1 cellular context compared by ENCODE assay signal in the genomic region with DNA sequence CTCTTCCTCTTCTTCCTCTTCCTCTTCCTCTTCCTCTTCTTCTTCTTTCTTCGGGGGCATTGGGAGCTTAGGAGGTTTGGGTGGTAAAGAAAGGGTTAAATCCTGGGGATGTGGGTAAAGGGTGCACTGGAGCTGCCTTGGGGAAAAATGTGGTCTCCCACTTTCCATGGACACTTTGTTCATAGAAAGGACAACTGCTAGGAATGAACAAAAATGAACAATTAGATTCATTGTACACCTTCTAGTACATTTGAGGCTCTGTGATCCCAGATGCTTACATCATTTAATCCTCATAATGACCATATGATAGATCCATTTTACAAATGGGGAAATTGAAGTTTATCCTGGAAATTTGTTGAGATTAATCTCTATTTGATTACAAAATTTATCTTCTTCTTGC.
TF ChIP-seq lines count a peak whose summit lies in the region.

No MANE protein-coding gene starts in this region.

TF ChIP-seq in IMR-90, 13 proteins besides CTCF, POLR2A, EP300 and RAD21 (continued from another document):
- TF ChIP-seq, protein P1, sequence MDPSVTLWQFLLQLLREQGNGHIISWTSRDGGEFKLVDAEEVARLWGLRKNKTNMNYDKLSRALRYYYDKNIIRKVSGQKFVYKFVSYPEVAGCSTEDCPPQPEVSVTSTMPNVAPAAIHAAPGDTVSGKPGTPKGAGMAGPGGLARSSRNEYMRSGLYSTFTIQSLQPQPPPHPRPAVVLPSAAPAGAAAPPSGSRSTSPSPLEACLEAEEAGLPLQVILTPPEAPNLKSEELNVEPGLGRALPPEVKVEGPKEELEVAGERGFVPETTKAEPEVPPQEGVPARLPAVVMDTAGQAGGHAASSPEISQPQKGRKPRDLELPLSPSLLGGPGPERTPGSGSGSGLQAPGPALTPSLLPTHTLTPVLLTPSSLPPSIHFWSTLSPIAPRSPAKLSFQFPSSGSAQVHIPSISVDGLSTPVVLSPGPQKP (IDR thresholded peaks at IDR 0.05; ENCODE audit: borderline replicate concordance, low read depth, low read length), result no peak
- no peak for TF ChIP-seq MXI1 (IDR thresholded peaks at IDR 0.05; ENCODE audit: borderline replicate concordance, low read depth, low read length)
- no peak for TF ChIP-seq RFX5 (IDR thresholded peaks at IDR 0.05; ENCODE audit: low read depth, low read length)
- TF ChIP-seq MAZ (IDR thresholded peaks at IDR 0.05; ENCODE audit: borderline replicate concordance, low read depth, low read length), result no peak
- TF ChIP-seq NFE2L2 (IDR thresholded peaks at IDR 0.05; ENCODE audit: low read depth, low read length), result no peak
- no peak for TF ChIP-seq FOS (IDR thresholded peaks at IDR 0.05; ENCODE audit: low read depth, low read length)
- TF ChIP-seq CEBPB (IDR thresholded peaks at IDR 0.05; ENCODE audit: low read depth, low read length), result no peak
- no peak for TF ChIP-seq BHLHE40 (IDR thresholded peaks at IDR 0.05; ENCODE audit: low read depth, low read length)
- no peak for TF ChIP-seq MAFK (IDR thresholded peaks at IDR 0.05; ENCODE audit: low read depth, low read length)
- no peak for TF ChIP-seq RCOR1 (IDR thresholded peaks at IDR 0.05; ENCODE audit: insufficient replicate concordance, low read length)
TF ChIP-seq in IMR-90: peak in this region for 0.
